In the genomic region with DNA sequence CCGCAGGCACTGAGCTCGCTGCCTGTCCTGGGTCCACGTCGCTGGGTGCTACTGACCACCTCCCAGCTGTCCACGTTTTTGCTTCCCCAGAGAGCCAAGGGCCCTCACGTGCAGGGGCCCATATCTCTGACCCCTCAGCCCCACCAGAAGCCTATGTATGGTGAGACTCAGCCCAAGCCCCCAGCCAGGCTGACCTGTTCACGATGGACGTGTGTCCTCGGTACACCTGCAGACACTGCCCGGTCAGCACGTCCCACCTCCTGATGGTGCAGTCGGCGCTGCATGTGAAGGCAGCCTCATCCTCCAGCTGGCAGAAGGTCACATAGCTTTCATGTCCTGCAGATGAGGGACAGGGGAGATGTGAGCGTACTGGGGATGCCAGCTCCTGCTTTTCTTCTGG, we compare ENCODE assay signal across 19 cellular contexts. TPM values are rescaled to one million over a fixed set of nuclear protein-coding genes. Genes with fewer than 3 reads are reported as not detected.
A peak's percentile ranks its signal among the peaks of the same experiment; 100 is the strongest.
DNase-seq lines count a peak whose midpoint lies in the region; ATAC-seq, FAIRE-seq and TF ChIP-seq lines count a peak whose summit lies in the region.
"Had no signal": no experiment of that assay in that cellular context is flagged by ENCODE, and none has a peak within 500 bp of the region (broad histone marks: within the 10 kb centered on the region; RNA-seq: fewer than 3 reads in every experiment).

No MANE protein-coding gene starts in this region.

- H3K4me1 Mint-ChIP-seq in H9: peaks cover 14 to 30% of the 10 kb centered on the region in 2 experiments

- no peak for TF ChIP-seq EP300 in esophagus muscularis mucosa (IDR thresholded peaks at IDR 0.05)

- intact Hi-C loops in kidney (cut with DNase I): no loop called here
- intact Hi-C loops in spleen (cut with DNase I; ENCODE audit: low total_unique reads): no loop called here
- intact Hi-C loops in esophagus muscularis mucosa (cut with DNase I): no loop called here
- intact Hi-C loops in gastrocnemius medialis (cut with DNase I; ENCODE audit: low total_unique reads): no loop called here

- 76 to 91% (median 84%) methylated on average over 9 to 14 of the region's 14 CpGs for WGBS in spleen, 5 donors
- no CpG with 5 or more reads among the region's 14 CpGs for WGBS in H9 (ENCODE audit: extremely low coverage, insufficient read length, low lambda C conversion rate)
- 89% methylated on average over 11 of the region's 14 CpGs for WGBS in esophagus muscularis mucosa

- H3K9me3 ChIP-seq in SU-DHL-6 (ENCODE audit: insufficient read depth, low read length) (no peaks in the 10 kb centered on the region), kidney (ENCODE audit: control insufficient read depth in 1 of 2, low read length in 2 of 2) (no peaks in the 10 kb centered on the region), spleen (peaks cover 0 to 8% (median 0%) of the 10 kb centered on the region in 8 donors), H9 (ENCODE audit: control insufficient read depth, low read depth, low read length) (no peaks in the 10 kb centered on the region), esophagus muscularis mucosa (no peaks in the 10 kb centered on the region), gastrocnemius medialis (no peaks in the 10 kb centered on the region)
- H3K9me3 ChIP-seq: SJSA1 had no signal

- peaks cover 4 to 6% of the 10 kb centered on the region in 2 donors for H3K4me1 ChIP-seq in kidney (ENCODE audit: control insufficient read depth in 1 of 2, insufficient read depth in 1 of 2, low read depth in 1 of 2, low read length in 2 of 2)
- peaks cover 14 to 83% (median 48%) of the 10 kb centered on the region in 6 donors for H3K4me1 ChIP-seq in spleen
- H3K4me1 ChIP-seq in H9 (ENCODE audit: insufficient read depth, low read length): no peaks in the 10 kb centered on the region
- H3K4me1 ChIP-seq in esophagus muscularis mucosa: peaks cover 3 to 13% (median 6%) of the 10 kb centered on the region in 4 donors
- H3K4me1 ChIP-seq in gastrocnemius medialis: no peaks in the 10 kb centered on the region

- no peak overlapping the region for H2BK15ac ChIP-seq in H9 (ENCODE audit: low read depth, low read length)

- H3K18ac ChIP-seq in H9 (ENCODE audit: insufficient read length, low read depth, low read length): no peak overlapping the region

- H3K14ac ChIP-seq in H9 (ENCODE audit: insufficient read depth, low read length): no peak overlapping the region

- no peak overlapping the region for H3K4ac ChIP-seq in H9 (ENCODE audit: low read depth, low read length)

- no peaks in the 10 kb centered on the region for H4K20me1 ChIP-seq in SU-DHL-6 (ENCODE audit: low read depth, low read length)
- H4K20me1 ChIP-seq in H9 (ENCODE audit: control insufficient read depth, insufficient read depth, insufficient read length): no peaks in the 10 kb centered on the region

- no peaks in the 10 kb centered on the region for H3K23me2 ChIP-seq in H9 (ENCODE audit: insufficient read length, low read depth, low read length, poor library complexity, severe bottlenecking)

- H3K79me2 ChIP-seq in SU-DHL-6 (ENCODE audit: insufficient read depth, low read length) (no peaks in the 10 kb centered on the region), H9 (ENCODE audit: insufficient read depth, low read length) (no peaks in the 10 kb centered on the region)

- no peak overlapping the region for H3T11ph ChIP-seq in H9 (ENCODE audit: low read length)

- no peak for TF ChIP-seq POLR2A in GM12891 (IDR thresholded peaks at IDR 0.05; ENCODE audit: low read depth, low read length)
- no peak for TF ChIP-seq POLR2A in spleen (IDR thresholded peaks at IDR 0.05)
- no peak for TF ChIP-seq POLR2A in esophagus muscularis mucosa (IDR thresholded peaks at IDR 0.05; ENCODE audit: low read depth)
- TF ChIP-seq POLR2A in gastrocnemius medialis (IDR thresholded peaks at IDR 0.05): no peak

- H2BK5ac ChIP-seq in H9 (ENCODE audit: insufficient read length, low read length): no peak overlapping the region

- no peaks in the 10 kb centered on the region for H3F3A ChIP-seq in SU-DHL-6 (ENCODE audit: insufficient read depth)

- H2AFZ ChIP-seq in SU-DHL-6 (ENCODE audit: low read depth, low read length, severe bottlenecking) (no peak overlapping the region), H9 (ENCODE audit: low read length) (no peak overlapping the region)

- H3K56ac ChIP-seq in H9 (ENCODE audit: insufficient read length, low read depth, low read length): no peak overlapping the region

- no peaks in the 10 kb centered on the region for H3K27me3 ChIP-seq in SU-DHL-6 (ENCODE audit: low read length)
- H3K27me3 ChIP-seq in spleen (replicated peaks in 1 of 7): no peaks in the 10 kb centered on the region
- H3K27me3 ChIP-seq in H9 (ENCODE audit: insufficient read depth, low read length): no peaks in the 10 kb centered on the region; the same call in 1 of the 2 replicates
- H3K27me3 ChIP-seq in esophagus muscularis mucosa: peaks cover 0 to 5% (median 0%) of the 10 kb centered on the region in 4 donors
- H3K27me3 ChIP-seq in gastrocnemius medialis: peaks cover 0 to 2% (median 0%) of the 10 kb centered on the region in 3 donors
- H3K27me3 ChIP-seq: SJSA1 had no signal

- H3K4me3 ChIP-seq in SU-DHL-6 (ENCODE audit: insufficient read depth, low read length, poor library complexity, severe bottlenecking): no peak overlapping the region
- no peak overlapping the region for H3K4me3 ChIP-seq in kidney (ENCODE audit: low read length in 2 of 2)
- H3K4me3 ChIP-seq in spleen: no peak overlapping the region
- no peak overlapping the region for H3K4me3 ChIP-seq in esophagus muscularis mucosa
- H3K4me3 ChIP-seq in gastrocnemius medialis: no peak overlapping the region
- H3K4me3 ChIP-seq: SJSA1 had no signal

- H3K27me3 Mint-ChIP-seq in H9 (ENCODE audit: low read depth): no peaks in the 10 kb centered on the region; the same call in 1 of the 2 replicates

- FAIRE-seq in GM12891 (lab: Jason Lieb, UNC): no peak
- FAIRE-seq in kidney (lab: Jason Lieb, UNC): no peak

- H3K9ac ChIP-seq in SU-DHL-6 (ENCODE audit: low read length): 0 out of 2 replicates have a peak overlapping the region, but pooled peaks have one; percentile 27
- H3K9ac ChIP-seq in kidney (ENCODE audit: low read length in 2 of 2): no peak overlapping the region
- H3K9ac ChIP-seq in H9 (ENCODE audit: extremely low read depth, insufficient read length, low read length): no peak overlapping the region

- no peaks in the 10 kb centered on the region for H3K9me2 ChIP-seq in SU-DHL-6 (replicated peaks; ENCODE audit: insufficient read depth, low read length)

- H3K27ac ChIP-seq in SU-DHL-6 (ENCODE audit: low read depth, low read length) (peak overlapping the region; percentile 72; the same call in 1 of the 2 replicates), kidney (ENCODE audit: low read depth in 2 of 2, low read length in 2 of 2) (no peak overlapping the region), spleen (peak overlapping the region in 5 of 8 donors; percentile 6 to 63 (median 12)), H9 (ENCODE audit: insufficient read length, low read depth, low read length) (no peak overlapping the region), esophagus muscularis mucosa (replicated peaks in 1 of 4) (no peak overlapping the region), gastrocnemius medialis (no peak overlapping the region)
- H3K27ac ChIP-seq: RWPE1, SJSA1 had no signal

- ATAC-seq in gastrocnemius medialis: no peak

- no peaks in the 10 kb centered on the region for H3K9me3 Mint-ChIP-seq in H9

- no peak overlapping the region for H4K5ac ChIP-seq in H9 (ENCODE audit: insufficient read length, low read depth, low read length)

- peak overlapping the region; percentile 58 for H3K4me2 ChIP-seq in SU-DHL-6 (ENCODE audit: low read depth, low read length, poor library complexity, severe bottlenecking)
- H3K4me2 ChIP-seq in H9 (ENCODE audit: insufficient read depth, insufficient read length, low read length): no peak overlapping the region

- H3K79me1 ChIP-seq in H9 (ENCODE audit: insufficient read depth, low read depth, low read length, poor library complexity, severe bottlenecking): no peaks in the 10 kb centered on the region

- no peak overlapping the region for H2BK20ac ChIP-seq in H9 (ENCODE audit: low read depth, low read length, poor library complexity, severe bottlenecking)

- in situ Hi-C loops in gastrocnemius medialis (cut with MboI; ENCODE audit: low sequenced_read_pairs in 4 of 4): no loop called here

- no peak overlapping the region for H2BK12ac ChIP-seq in H9 (ENCODE audit: insufficient read length, low read depth, low read length)

- no peak overlapping the region for H2BK120ac ChIP-seq in H9 (ENCODE audit: low read depth, low read length, poor library complexity, severe bottlenecking)

- H3K27ac Mint-ChIP-seq in H9: no peak overlapping the region

- DNase-seq in GM12891 (ENCODE audit: insufficient read length, low spot score) (peak; percentile 9), kidney (peak; percentile 59), spleen (peak; percentile 74), H9 (no peak), esophagus muscularis mucosa (ENCODE audit: extremely low spot score) (no peak), ecto neural progenitor cell (ENCODE audit: low spot score) (no peak), gastrocnemius medialis (no peak)
- DNase-seq: C1 segment of cervical spinal cord, GOT3, Karpas-422, NCI-H1105 treated with DMSO at 0.1 percent for 48 hours, NCI-H1930, NCI-H2171, NCI-H510A, OCI-M1 had no signal

- no peak overlapping the region for H3K4me3 Mint-ChIP-seq in H9

- TF ChIP-seq CTCF in SU-DHL-6 (IDR thresholded peaks at IDR 0.05; ENCODE audit: insufficient read depth, low read length, poor library complexity, severe bottlenecking): no peak
- TF ChIP-seq CTCF in kidney (IDR thresholded peaks at IDR 0.05; ENCODE audit: borderline replicate concordance, extremely low read depth, insufficient read depth): no peak
- TF ChIP-seq CTCF in spleen (IDR thresholded peaks at IDR 0.05 in 8 of 11, conservative IDR thresholded peaks at IDR 0.05 in 3 of 11): no peak
- no peak for TF ChIP-seq CTCF in H9 (conservative IDR thresholded peaks at IDR 0.05)
- TF ChIP-seq CTCF in esophagus muscularis mucosa (IDR thresholded peaks at IDR 0.05): no peak
- TF ChIP-seq CTCF in gastrocnemius medialis (IDR thresholded peaks at IDR 0.05 in 4 of 5, conservative IDR thresholded peaks at IDR 0.05 in 1 of 5): no peak

- no peak overlapping the region for H4K8ac ChIP-seq in H9 (replicated peaks; ENCODE audit: insufficient read length, low read depth, low read length)

- no peak overlapping the region for H2AK5ac ChIP-seq in H9 (ENCODE audit: insufficient read length, low read length)

- H3K36me3 Mint-ChIP-seq in H9 (ENCODE audit: insufficient read depth in 1 of 3, low read depth in 3 of 3): peaks cover 8 to 10% (median 9%) of the 10 kb centered on the region in 3 experiments

- H4K91ac ChIP-seq in H9 (ENCODE audit: insufficient read length, low read depth, low read length): no peak overlapping the region

- H3K36me3 ChIP-seq in SU-DHL-6 (ENCODE audit: low read length) (no peaks in the 10 kb centered on the region), kidney (ENCODE audit: control insufficient read depth in 1 of 2, insufficient read depth in 2 of 2, low read length in 2 of 2) (no peaks in the 10 kb centered on the region), spleen (no peaks in the 10 kb centered on the region), esophagus muscularis mucosa (no peaks in the 10 kb centered on the region), gastrocnemius medialis (no peaks in the 10 kb centered on the region)
- H3K36me3 ChIP-seq: SJSA1 had no signal

- no peak overlapping the region for H3K23ac ChIP-seq in H9 (ENCODE audit: insufficient read length, low read depth, low read length)

RNA-seq across cellular contexts. Expression of a gene that starts 9.9 kb away (rescaled TPM):
- polyA plus RNA-seq in GM12891 (2012; ENCODE audit: low read depth, missing spikeins): 0.23 TPM
- 5.9 TPM for total RNA-seq in kidney
- polyA plus RNA-seq in kidney (ENCODE audit: insufficient read depth, low read depth, low replicate concordance): 1.8 TPM
- total RNA-seq in spleen: 10 to 100 TPM; 15.4 to 71.9 (median 58.1) TPM
- polyA plus RNA-seq in spleen: 10 to 100 TPM in 1 of 3 donors, 1 to 10 TPM in 2; 2.8 to 29.5 (median 8.6) TPM
- total RNA-seq in H9 (2021): 8.1 and 9.4 TPM in 2 replicates
- total RNA-seq in esophagus muscularis mucosa: 10 to 100 TPM in 2 of 4 donors, 1 to 10 TPM in 2; 5.4 to 11.8 (median 9.6) TPM
- total RNA-seq in gastrocnemius medialis: under 1 TPM in 2 of 4 donors, not detected in 2; 0.13 to 0.31 TPM

RNA-seq across cellular contexts. Expression of a gene that starts 40.0 kb away (rescaled TPM):
- polyA plus RNA-seq in GM12891 (2012; ENCODE audit: low read depth, missing spikeins): not detected
- total RNA-seq in kidney (0.22 TPM), spleen (1 to 10 TPM in 3 of 7 donors, under 1 TPM in 3, not detected in 1; 0.17 to 2.5 (median 0.92) TPM), H9 (2021) (0.79 and 1.8 TPM in 2 replicates), esophagus muscularis mucosa (1 to 10 TPM in 1 of 4 donors, under 1 TPM in 3; under 0.01 to 1.3 (median 0.25) TPM), gastrocnemius medialis (not detected)
- polyA plus RNA-seq in kidney (ENCODE audit: insufficient read depth, low read depth, low replicate concordance) (not detected), spleen (under 1 TPM; 0.27 to 0.72 (median 0.32) TPM)
- total RNA-seq: SJSA1 had no signal
- polyA plus RNA-seq: AG04450 had no signal

RNA-seq across cellular contexts. Expression of a gene that starts 58.3 kb away (rescaled TPM):
- 40.5 TPM for polyA plus RNA-seq in GM12891 (2012; ENCODE audit: low read depth, missing spikeins)
- 51.8 TPM for total RNA-seq in kidney
- polyA plus RNA-seq in kidney (ENCODE audit: insufficient read depth, low read depth, low replicate concordance): 32.7 TPM
- total RNA-seq in spleen: 10 to 100 TPM; 60.2 to 80.9 (median 70.2) TPM
- polyA plus RNA-seq in spleen: 10 to 100 TPM; 25.2 to 48.2 (median 26.1) TPM
- 45.8 and 48.5 TPM in 2 replicates for total RNA-seq in H9 (2021)
- total RNA-seq in esophagus muscularis mucosa: 10 to 100 TPM; 45.9 to 59.1 (median 53.0) TPM
- total RNA-seq in gastrocnemius medialis: 10 to 100 TPM; 45.3 to 59.0 (median 49.7) TPM

Comparison
In these comparisons a context has a peak if more than half of its experiments do, and no peak if none do; other contexts are left out.
1. DNase-seq: peak in GM12891 (single experiment), kidney (single experiment) and spleen (single experiment); none in H9 (single experiment), esophagus muscularis mucosa (single experiment), ecto neural progenitor cell (single experiment) and gastrocnemius medialis (0 of 2).
2. H3K27ac ChIP-seq: peak in SU-DHL-6 (single experiment) and spleen (5 of 8); none in kidney (0 of 2), H9 (single experiment), esophagus muscularis mucosa (0 of 4) and gastrocnemius medialis (0 of 4).